Comparison of ENCODE assay signal across 11 cellular contexts in the genomic region with DNA sequence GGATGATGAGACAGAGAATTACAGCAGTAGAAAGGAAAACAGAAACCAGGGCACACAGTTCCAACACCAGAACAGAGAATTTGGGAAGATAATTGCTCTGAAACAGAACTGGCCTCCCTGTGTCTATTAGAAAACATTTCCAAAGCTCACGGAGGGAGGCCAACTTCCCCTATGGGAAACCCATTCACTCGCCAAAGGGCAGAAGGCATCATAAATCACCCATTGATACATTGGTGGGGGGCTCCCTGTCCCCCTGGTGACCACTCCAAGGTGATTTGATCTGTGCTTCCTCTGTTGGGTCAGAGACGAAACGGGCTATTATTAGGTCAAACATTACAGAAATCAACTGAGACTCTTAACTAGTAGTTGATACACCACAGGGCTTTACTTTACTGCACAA. TPM values are rescaled to one million over a fixed set of nuclear protein-coding genes. Genes with fewer than 3 reads are reported as not detected.
DNase-seq lines count a peak whose midpoint lies in the region; ATAC-seq and TF ChIP-seq lines count a peak whose summit lies in the region.
"Had no signal": no experiment of that assay in that cellular context is flagged by ENCODE, and none has a peak within 500 bp of the region (broad histone marks: within the 10 kb centered on the region; RNA-seq: fewer than 3 reads in every experiment).

No MANE protein-coding gene starts in this region.

- no peaks in the 10 kb centered on the region for H3K9me3 Mint-ChIP-seq in activated CD8-positive, alpha-beta T cell treated with anti-CD3 and anti-CD28 coated beads, Interleukin-2, amount 10 ng/mL, durations not matched to agents 7 days and 5 days (ENCODE audit: insufficient read depth)
- peaks cover 15% of the 10 kb centered on the region for H3K9me3 Mint-ChIP-seq in glutamatergic neuron (ENCODE audit: unreplicated experiment)

- H3K4me1 Mint-ChIP-seq in activated CD8-positive, alpha-beta T cell treated with anti-CD3 and anti-CD28 coated beads, Interleukin-2, amount 10 ng/mL, durations not matched to agents 7 days and 5 days (ENCODE audit: low read depth): peaks cover 52% of the 10 kb centered on the region
- peaks cover 11% of the 10 kb centered on the region for H3K4me1 Mint-ChIP-seq in glutamatergic neuron (ENCODE audit: low read depth, unreplicated experiment)

- TF ChIP-seq CTCF in glutamatergic neuron (IDR thresholded peaks at IDR 0.05; ENCODE audit: partially characterized antibody, unreplicated experiment) (no peak), spleen (IDR thresholded peaks at IDR 0.05 in 8 of 11, conservative IDR thresholded peaks at IDR 0.05 in 3 of 11) (no peak)

- H3K27me3 Mint-ChIP-seq in activated CD8-positive, alpha-beta T cell treated with anti-CD3 and anti-CD28 coated beads, Interleukin-2, amount 10 ng/mL, durations not matched to agents 7 days and 5 days (ENCODE audit: low read depth): no peaks in the 10 kb centered on the region
- H3K27me3 Mint-ChIP-seq in glutamatergic neuron (ENCODE audit: unreplicated experiment): peaks cover 17% of the 10 kb centered on the region

- ATAC-seq in activated CD8-positive, alpha-beta T cell treated with anti-CD3 and anti-CD28 coated beads, Interleukin-2, amount 10 ng/mL, durations not matched to agents 7 days and 5 days: no peak
- no peak for ATAC-seq in HG02571 (IDR thresholded peaks at IDR 0.05; ENCODE audit: unreplicated experiment)

- H3K4me1 ChIP-seq in spleen: peaks cover 24 to 92% (median 78%) of the 10 kb centered on the region in 6 donors

- no peaks in the 10 kb centered on the region for H3K9me3 ChIP-seq in spleen

- no peaks in the 10 kb centered on the region for H3K36me3 ChIP-seq in spleen

- H3K36me3 Mint-ChIP-seq in activated CD8-positive, alpha-beta T cell treated with anti-CD3 and anti-CD28 coated beads, Interleukin-2, amount 10 ng/mL, durations not matched to agents 7 days and 5 days (ENCODE audit: low read depth): peaks cover 76% of the 10 kb centered on the region
- no peaks in the 10 kb centered on the region for H3K36me3 Mint-ChIP-seq in glutamatergic neuron (ENCODE audit: unreplicated experiment)

- peak overlapping the region; percentile 76 to 93 (median 88) for H3K27ac ChIP-seq in spleen

- peak; percentile 16 for DNase-seq in NCI-H748 (lab: John Stamatoyannopoulos, UW; ENCODE audit: unreplicated experiment)
- DNase-seq in NCI-H748 treated with DMSO at 0.1 percent for 48 hours (lab: John Stamatoyannopoulos, UW): no peak
- no peak for DNase-seq in activated CD8-positive, alpha-beta T cell treated with anti-CD3 and anti-CD28 coated beads, Interleukin-2, amount 10 ng/mL, durations not matched to agents 7 days and 5 days
- no peak for DNase-seq in glutamatergic neuron
- no peak for DNase-seq in spleen
- no peak for DNase-seq in midbrain (lab: John Stamatoyannopoulos, UW)
- no peak for DNase-seq in dermis blood vessel endothelial cell
- DNase-seq: activated gamma-delta T cell treated with Interleukin-2 at 50 U/mL for 16 hours; Right ventricle myocardium superior; stimulated activated CD4-positive, alpha-beta T cell treated with anti-CD3 and anti-CD28 coated beads, Interleukin-4, amount 100 ng/mL, for 1 hour had no signal

- no peak for TF ChIP-seq POLR2A in spleen (IDR thresholded peaks at IDR 0.05)

- 31 to 44% (median 34%) methylated on average over 4 of the region's 4 CpGs for WGBS in spleen, 5 donors

- CTCF ChIA-PET in activated CD8-positive, alpha-beta T cell treated with anti-CD3 and anti-CD28 coated beads, Interleukin-2, amount 10 ng/mL, durations not matched to agents 7 days and 5 days (lab: Charles Lee): interaction anchor here (1.0 to 2.1 kb wide), 6 partner anchors 10 to 357 kb away, joined by 3 to 13 read pairs (median 6); no protein-coding TSS in a partner anchor

- peak overlapping the region; percentile 68 to 82 (median 77) for H3K4me3 ChIP-seq in spleen

- intact Hi-C loops in spleen (cut with DNase I; ENCODE audit: low total_unique reads): loop anchor here (10.0 kb wide), 1 partner anchor 68 kb away; no protein-coding TSS in a partner anchor

- H3K4me3 Mint-ChIP-seq in activated CD8-positive, alpha-beta T cell treated with anti-CD3 and anti-CD28 coated beads, Interleukin-2, amount 10 ng/mL, durations not matched to agents 7 days and 5 days: peak overlapping the region; percentile 92
- peak overlapping the region; percentile 98 for H3K4me3 Mint-ChIP-seq in glutamatergic neuron (ENCODE audit: unreplicated experiment)

- H3K27me3 ChIP-seq in spleen (replicated peaks in 1 of 7): peaks cover 0 to 15% (median 0%) of the 10 kb centered on the region in 7 donors

- peak overlapping the region; percentile 92 for H3K27ac Mint-ChIP-seq in activated CD8-positive, alpha-beta T cell treated with anti-CD3 and anti-CD28 coated beads, Interleukin-2, amount 10 ng/mL, durations not matched to agents 7 days and 5 days
- H3K27ac Mint-ChIP-seq in glutamatergic neuron (ENCODE audit: unreplicated experiment): no peak overlapping the region

- POLR2A ChIA-PET in activated CD8-positive, alpha-beta T cell treated with anti-CD3 and anti-CD28 coated beads, Interleukin-2, amount 10 ng/mL, durations not matched to agents 7 days and 5 days (lab: Charles Lee): interaction anchor here (0.6 to 7.3 kb wide), 5 partner anchors 8 to 202 kb away, joined by 3 to 220 read pairs (median 99); no protein-coding TSS in a partner anchor

RNA-seq across cellular contexts. Expression of a gene that starts 3.8 kb away (rescaled TPM):
- 100 to 1,000 TPM; 123 to 126 TPM for total RNA-seq in activated CD8-positive, alpha-beta T cell treated with anti-CD3 and anti-CD28 coated beads, Interleukin-2, amount 10 ng/mL, durations not matched to agents 7 days and 5 days
- total RNA-seq in glutamatergic neuron (ENCODE audit: unreplicated experiment): 23.2 TPM
- total RNA-seq in spleen: 100 to 1,000 TPM in 1 of 7 donors, 10 to 100 TPM in 6; 45.4 to 148 (median 75.0) TPM
- 10 to 100 TPM; 12.2 to 24.4 (median 20.4) TPM for polyA plus RNA-seq in spleen
- 6.1 TPM in 2 replicates for total RNA-seq in dermis blood vessel endothelial cell
